ENCODE assay signal across 11 cellular contexts in the genomic region with DNA sequence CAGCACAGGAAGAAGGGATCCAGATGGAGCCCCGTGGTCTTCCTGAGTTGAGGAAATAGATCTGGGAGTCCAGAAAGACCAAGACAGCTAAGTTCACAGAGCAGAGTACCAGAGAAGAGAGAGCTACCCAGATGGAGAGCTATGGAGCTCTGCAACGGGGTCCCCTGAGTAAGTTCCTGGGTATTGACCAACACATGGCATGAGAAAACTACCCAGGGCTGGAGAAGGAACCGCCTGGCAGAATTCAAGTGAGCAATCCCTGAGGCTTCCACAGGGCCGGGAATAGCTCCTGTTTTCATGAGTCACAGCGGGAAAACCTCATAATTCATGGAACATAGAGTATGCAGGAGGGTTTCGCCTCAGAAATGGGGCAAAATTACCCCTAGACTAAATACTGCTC. TPM values are rescaled to one million over a fixed set of nuclear protein-coding genes. Genes with fewer than 3 reads are reported as not detected.
DNase-seq lines count a peak whose midpoint lies in the region; ATAC-seq and TF ChIP-seq lines count a peak whose summit lies in the region.
"Had no signal": no experiment of that assay in that cellular context is flagged by ENCODE, and none has a peak within 500 bp of the region (broad histone marks: within the 10 kb centered on the region; RNA-seq: fewer than 3 reads in every experiment).

No MANE protein-coding gene starts in this region.

- H3K18ac ChIP-seq in IMR-90 (ENCODE audit: low read depth, low read length) (no peak overlapping the region), neuronal stem cell (ENCODE audit: low read length) (no peak overlapping the region)

- H3K9ac ChIP-seq in IMR-90 (ENCODE audit: low read depth, low read length) = no peak overlapping the region
- H3K9ac ChIP-seq in neuronal stem cell (ENCODE audit: low read depth, low read length, poor library complexity) = no peak overlapping the region

- H4K8ac ChIP-seq in IMR-90 (ENCODE audit: low read depth in 2 of 2, low read length in 2 of 2) (peak overlapping the region in 1 of 2 experiments; percentile 51; a peak in 1 of 4 replicates), neuronal stem cell (ENCODE audit: low read depth, low read length) (no peak overlapping the region)

- peak overlapping the region; percentile 16; the same call in 1 of the 3 replicates for H2BK15ac ChIP-seq in IMR-90 (ENCODE audit: low read depth, low read length)
- H2BK15ac ChIP-seq in neuronal stem cell (ENCODE audit: low read length) = no peak overlapping the region

- intact Hi-C loops in IMR-90 (cut with micrococcal nuclease) (loop anchor here (10.0 kb wide), 1 partner anchor 191 kb away; no protein-coding TSS in a partner anchor), lower lobe of right lung (cut with DNase I) (no loop called here)

- H2AK9ac ChIP-seq in IMR-90 (replicated peaks; ENCODE audit: low read depth, low read length, poor library complexity) = no peak overlapping the region

- H3K14ac ChIP-seq in IMR-90 (replicated peaks; ENCODE audit: low read depth, low read length) (peak overlapping the region; percentile 35; the same call in 1 of the 2 replicates), neuronal stem cell (ENCODE audit: low read length) (no peak overlapping the region)

- H2BK12ac ChIP-seq in neuronal stem cell (ENCODE audit: low read length) = no peak overlapping the region

- H2BK120ac ChIP-seq in IMR-90 (ENCODE audit: low read depth, low read length) = peak overlapping the region; percentile 54
- H2BK120ac ChIP-seq in neuronal stem cell (ENCODE audit: low read depth, low read length) = no peak overlapping the region

- H2AK5ac ChIP-seq in IMR-90 (ENCODE audit: low read depth, low read length) (no peak overlapping the region), neuronal stem cell (ENCODE audit: low read depth, low read length) (no peak overlapping the region)

- no peak overlapping the region for H4K5ac ChIP-seq in IMR-90 (ENCODE audit: low read depth, low read length)

- TF ChIP-seq POLR2A in IMR-90 (IDR thresholded peaks at IDR 0.05; ENCODE audit: low read depth, low read length) = no peak

- POLR2A ChIA-PET in IMR-90 (lab: Charles Lee; ENCODE audit: unreplicated experiment) = interaction anchor here (0.5 to 1.0 kb wide), 3 partner anchors 192 to 422 kb away, joined by 3 to 5 read pairs (median 4); no protein-coding TSS in a partner anchor

- no peak overlapping the region for H3K56ac ChIP-seq in IMR-90 (ENCODE audit: extremely low read depth, insufficient read depth, low read length)

- H4K20me1 ChIP-seq in IMR-90 (ENCODE audit: insufficient read depth, low read length) = no peaks in the 10 kb centered on the region

- no TSS peak for BruUV-seq in IMR-90 (replicated peaks; lab: Mats Ljungman, UMichigan)

- TF ChIP-seq CTCF in AG10803 (conservative IDR thresholded peaks at IDR 0.05; ENCODE audit: low read length) (no peak), IMR-90 (conservative IDR thresholded peaks at IDR 0.05; ENCODE audit: low read depth, low read length) (no peak), lower lobe of right lung (IDR thresholded peaks at IDR 0.05) (no peak)

- dilution Hi-C loops in IMR-90 (cut with HindIII; ENCODE audit: low sequenced_read_pairs, unreplicated experiment) = no loop called here

- H3K27me3 ChIP-seq in IMR-90 (ENCODE audit: control insufficient read depth, insufficient read depth, low read length) = no peaks in the 10 kb centered on the region
- H3K27me3 ChIP-seq in lower lobe of right lung (ENCODE audit: low read depth) = no peaks in the 10 kb centered on the region
- no peaks in the 10 kb centered on the region for H3K27me3 ChIP-seq in neuronal stem cell (ENCODE audit: control insufficient read depth in 3 of 3, insufficient read depth in 3 of 3, low read depth in 1 of 3, low read length in 3 of 3)
- H3K27me3 ChIP-seq: ascending aorta had no signal

- CTCF ChIA-PET in IMR-90 (lab: Yijun Ruan, JAX) = interaction anchor here (1.1 to 5.2 kb wide), 6 partner anchors 9 to 242 kb away, joined by 3 to 170 read pairs (median 4); partner anchors contain the start of gene NIPAL3

- H2AFZ ChIP-seq in IMR-90 (replicated peaks; ENCODE audit: low read length, poor library complexity) = no peak overlapping the region
- H2AFZ ChIP-seq in neuronal stem cell (ENCODE audit: low read length) = no peak overlapping the region

- H3K23ac ChIP-seq in IMR-90 (ENCODE audit: low read depth, low read length) (peak overlapping the region; percentile 14; the same call in 1 of the 2 replicates), neuronal stem cell (ENCODE audit: low read depth, low read length, poor library complexity) (no peak overlapping the region)

- WGBS in IMR-90 (ENCODE audit: extremely low coverage in 2 of 2, insufficient read length in 1 of 2), 2 experiments = 27% methylated on average over 3 of the region's 6 CpGs; no CpG with 5 or more reads in 1 of the 2 experiments
- WGBS in neuronal stem cell (ENCODE audit: extremely low coverage in 2 of 2, insufficient read length in 2 of 2, insufficient replicate concordance in 1 of 2), 2 donors = no CpG with 5 or more reads among the region's 6 CpGs

- in situ Hi-C loops in IMR-90 (cut with MboI; ENCODE audit: low sequenced_read_pairs) = loop anchor here (5.0 to 10.0 kb wide), 2 partner anchors 192 to 241 kb away; no protein-coding TSS in a partner anchor

- H3K27ac ChIP-seq in IMR-90 (ENCODE audit: insufficient read depth, low read length) = no peak overlapping the region
- peak overlapping the region; percentile 73 for H3K27ac ChIP-seq in lower lobe of right lung
- H3K27ac ChIP-seq in neuronal stem cell (replicated peaks; ENCODE audit: low read length) = no peak overlapping the region

- peaks cover 6% of the 10 kb centered on the region for H3K4me1 ChIP-seq in IMR-90 (ENCODE audit: control insufficient read depth, insufficient read depth, low read length)
- H3K4me1 ChIP-seq in lower lobe of right lung = peaks cover 18% of the 10 kb centered on the region
- no peaks in the 10 kb centered on the region for H3K4me1 ChIP-seq in neuronal stem cell (ENCODE audit: control insufficient read depth in 2 of 2, insufficient read depth in 1 of 2, low read depth in 1 of 2, low read length in 2 of 2)

- peak; percentile 17; the same call in 1 of the 2 replicates for TF ChIP-seq RAD21 in IMR-90 (IDR thresholded peaks at IDR 0.05; ENCODE audit: low read length)

- H2BK5ac ChIP-seq in IMR-90 (ENCODE audit: low read depth, low read length, poor library complexity, severe bottlenecking) (no peak overlapping the region), neuronal stem cell (ENCODE audit: low read length) (no peak overlapping the region)

- H3K9me3 ChIP-seq in IMR-90 (ENCODE audit: control insufficient read depth, insufficient read depth, low read length) (no peaks in the 10 kb centered on the region), lower lobe of right lung (no peaks in the 10 kb centered on the region), neuronal stem cell (replicated peaks in 1 of 2; ENCODE audit: control insufficient read depth in 2 of 2, insufficient read depth in 1 of 2, low read depth in 1 of 2, low read length in 2 of 2) (no peaks in the 10 kb centered on the region)
- H3K9me3 ChIP-seq: ascending aorta had no signal

- H4K91ac ChIP-seq in IMR-90 (ENCODE audit: insufficient read depth, low read depth, low read length) (no peak overlapping the region), neuronal stem cell (ENCODE audit: low read depth, low read length, poor library complexity) (no peak overlapping the region)

- H3K79me1 ChIP-seq in IMR-90 (ENCODE audit: low read depth in 1 of 2, low read length in 2 of 2) (peaks cover 0 to 22% of the 10 kb centered on the region in 2 experiments; a peak in 1 of 4 replicates), neuronal stem cell (ENCODE audit: low read depth, low read length) (peaks cover 2% of the 10 kb centered on the region)

- H3K4me2 ChIP-seq in IMR-90 (ENCODE audit: low read depth, low read length) = peak overlapping the region; percentile 48
- H3K4me2 ChIP-seq in neuronal stem cell (ENCODE audit: insufficient read depth, low read length, poor library complexity, severe bottlenecking) = no peak overlapping the region

- H3K4me3 ChIP-seq in AG10803 (ENCODE audit: low read length) (no peak overlapping the region), IMR-90 (ENCODE audit: insufficient read depth, low read depth, low read length) (no peak overlapping the region), lower lobe of right lung (no peak overlapping the region), neuronal stem cell (ENCODE audit: low read length in 2 of 2) (no peak overlapping the region)
- H3K4me3 ChIP-seq: ascending aorta had no signal

- 0 out of 2 replicates have a peak, but pooled peaks cover 3% of the 10 kb centered on the region for H3K9me1 ChIP-seq in IMR-90 (ENCODE audit: insufficient read depth, low read length)

- H3K36me3 ChIP-seq in IMR-90 (ENCODE audit: control insufficient read depth, insufficient read depth, low read length) = no peaks in the 10 kb centered on the region
- no peaks in the 10 kb centered on the region for H3K36me3 ChIP-seq in lower lobe of right lung
- H3K36me3 ChIP-seq in neuronal stem cell (replicated peaks in 1 of 2; ENCODE audit: control insufficient read depth in 2 of 2, insufficient read depth in 2 of 2, low read length in 2 of 2) = no peaks in the 10 kb centered on the region
- H3K36me3 ChIP-seq: ascending aorta had no signal

- H3K4ac ChIP-seq in IMR-90 (ENCODE audit: low read depth, low read length) (peak overlapping the region; percentile 54; the same call in 1 of the 2 replicates), neuronal stem cell (ENCODE audit: low read length) (no peak overlapping the region)

- peak overlapping the region; percentile 13; the same call in 1 of the 2 replicates for H2BK20ac ChIP-seq in IMR-90 (ENCODE audit: low read depth, low read length)

- DNase-seq in AG10803 (ENCODE audit: low read depth) = peak; percentile 84
- DNase-seq in IMR-90 = peak; percentile 81
- DNase-seq in astrocyte of the hippocampus (ENCODE audit: low read depth, low spot score) = peak; percentile 71
- DNase-seq in lower lobe of right lung = no peak
- DNase-seq in GM19238 (ENCODE audit: insufficient read length, low spot score) = no peak
- no peak for DNase-seq in neuronal stem cell (ENCODE audit: low spot score)
- DNase-seq: activated CD4-positive, alpha-beta T cell treated with anti-CD3 and anti-CD28 coated beads, Interleukin-2, amount 50 U/mL, for 48 hours; nucleus accumbens had no signal

- ATAC-seq in IMR-90 (ENCODE audit: low read depth) = peak; percentile 73
- ATAC-seq in lower lobe of right lung = no peak
- no peak for ATAC-seq in HG02840 (IDR thresholded peaks at IDR 0.05; ENCODE audit: low FRiP score, unreplicated experiment)
- no peak for ATAC-seq in GM19397 (IDR thresholded peaks at IDR 0.05; ENCODE audit: unreplicated experiment)

RNA-seq across cellular contexts. Expression of gene STPG1, which starts 19.7 kb away (rescaled TPM):
- 3.0 and 3.6 TPM in 2 replicates for total RNA-seq in IMR-90 (2012; rRNA removed)
- 6.5 and 7.5 TPM in 2 replicates for polyA plus RNA-seq in IMR-90 (2012; rRNA removed)
- 4.3 and 4.5 TPM in 2 replicates for polyA plus RNA-seq in IMR-90 (2012; cell fraction: cytosol; rRNA removed)
- 4.0 and 5.8 TPM in 2 replicates for polyA plus RNA-seq in IMR-90 (2012; cell fraction: nucleus; rRNA removed; ENCODE audit: low replicate concordance)
- 13.1 TPM for total RNA-seq in lower lobe of right lung
- polyA plus RNA-seq in neuronal stem cell (2013, experiment 1 of 2) = 12.5 TPM
- polyA plus RNA-seq in neuronal stem cell (2013, experiment 2 of 2) = 12.2 TPM

RNA-seq across cellular contexts. Expression of gene NIPAL3, which starts 21.7 kb away (rescaled TPM):
- total RNA-seq in IMR-90 (2012; rRNA removed) (95.3 and 123 TPM in 2 replicates), lower lobe of right lung (38.0 TPM)
- polyA plus RNA-seq in IMR-90 (2012; rRNA removed) = 49.0 and 55.0 TPM in 2 replicates
- 56.5 and 99.1 TPM in 2 replicates for polyA plus RNA-seq in IMR-90 (2012; cell fraction: cytosol; rRNA removed)
- polyA plus RNA-seq in IMR-90 (2012; cell fraction: nucleus; rRNA removed; ENCODE audit: low replicate concordance) = 25.9 and 38.1 TPM in 2 replicates
- polyA plus RNA-seq in neuronal stem cell (2013, experiment 1 of 2) = 6.6 TPM
- 6.5 TPM for polyA plus RNA-seq in neuronal stem cell (2013, experiment 2 of 2)

Comparison
In these comparisons a context has a peak if more than half of its experiments do, and no peak if none do; other contexts are left out.
1. DNase-seq: peak in AG10803 (single experiment), IMR-90 (single experiment) and astrocyte of the hippocampus (single experiment); none in lower lobe of right lung (single experiment), GM19238 (single experiment) and neuronal stem cell (single experiment).